In the genomic region with DNA sequence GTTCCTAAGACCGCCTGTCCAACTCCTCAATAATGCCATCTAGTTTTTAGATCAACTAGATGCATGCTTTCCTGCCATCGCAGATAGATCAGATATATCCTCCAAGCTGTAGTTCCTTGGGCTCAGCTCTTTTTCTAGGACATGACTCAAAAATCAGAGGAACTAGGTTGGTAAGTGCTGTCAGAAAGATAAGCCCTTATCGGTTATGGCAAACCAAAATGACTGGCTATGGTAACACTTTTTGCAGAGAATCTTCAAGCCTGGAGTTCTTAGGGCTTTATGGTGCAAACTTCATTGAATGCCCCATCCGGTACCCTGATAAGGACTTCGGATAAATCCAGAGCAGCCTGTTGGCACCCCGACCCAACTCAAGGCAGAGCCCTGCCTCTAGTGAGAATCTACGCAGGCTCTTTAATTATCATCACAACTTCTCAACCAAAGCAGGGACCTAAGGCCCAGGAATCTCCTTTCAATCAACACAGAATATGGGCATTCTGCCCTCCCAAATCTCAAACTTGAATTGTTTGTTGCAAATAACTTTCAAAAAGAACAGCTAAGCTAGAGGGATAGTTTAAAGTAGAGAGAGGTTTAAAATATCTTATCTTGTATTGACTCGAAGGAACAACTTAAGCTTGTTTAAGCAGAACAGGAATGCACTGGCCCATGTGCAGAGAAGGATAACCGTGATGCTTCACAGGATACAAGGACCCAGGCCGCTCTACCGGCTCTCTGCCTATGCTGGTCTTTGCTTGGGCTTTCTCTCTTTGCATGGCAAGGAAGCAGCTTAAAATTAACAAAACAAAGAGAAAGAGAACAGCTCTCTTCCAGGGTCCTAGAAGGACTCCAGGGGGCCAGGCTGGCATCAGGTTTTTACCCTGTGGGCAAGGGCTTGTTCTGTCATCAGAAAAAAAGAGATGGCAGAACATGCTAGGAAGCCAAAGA, we compare ENCODE assay signal across 30 cellular contexts. TPM values are rescaled to one million over a fixed set of nuclear protein-coding genes. Genes with fewer than 3 reads are reported as not detected.
A peak's percentile ranks its signal among the peaks of the same experiment; 100 is the strongest.
DNase-seq lines count a peak whose midpoint lies in the region; ATAC-seq and TF ChIP-seq lines count a peak whose summit lies in the region.
"Had no signal": no experiment of that assay in that cellular context is flagged by ENCODE, and none has a peak within 500 bp of the region (broad histone marks: within the 10 kb centered on the region; RNA-seq: fewer than 3 reads in every experiment).

No MANE protein-coding gene starts in this region.

- no peaks in the 10 kb centered on the region for H4K20me1 ChIP-seq in osteoblast (ENCODE audit: insufficient read depth, low read length)

- H3K27me3 ChIP-seq in NT2/D1 (ENCODE audit: insufficient read depth, insufficient read length) (peaks cover 14% of the 10 kb centered on the region), endodermal cell (ENCODE audit: control insufficient read depth, insufficient read depth, low read length, poor library complexity, severe bottlenecking) (peaks cover 17% of the 10 kb centered on the region), osteoblast (ENCODE audit: insufficient read depth, low read length) (peaks cover 12% of the 10 kb centered on the region), breast epithelium (peaks cover 0 to 13% of the 10 kb centered on the region in 2 donors)

- H3K9me3 Mint-ChIP-seq in endodermal cell = no peaks in the 10 kb centered on the region
- H3K9me3 Mint-ChIP-seq: CD8-positive, alpha-beta memory T cell had no signal

- peaks cover 20% of the 10 kb centered on the region for H3K27me3 Mint-ChIP-seq in endodermal cell (ENCODE audit: insufficient read depth)

- H3K36me3 ChIP-seq in NT2/D1 (ENCODE audit: insufficient read depth, insufficient read length, low read length) (no peaks in the 10 kb centered on the region), endodermal cell (ENCODE audit: control insufficient read depth, insufficient read depth, low read length) (peaks cover 21% of the 10 kb centered on the region), osteoblast (ENCODE audit: insufficient read depth, low read length) (peaks cover under 1% of the 10 kb centered on the region), breast epithelium (no peaks in the 10 kb centered on the region)
- H3K36me3 ChIP-seq: adrenal gland, esophagus squamous epithelium, gastroesophageal sphincter, neutrophil had no signal

- H3K4me1 Mint-ChIP-seq in endodermal cell = peaks cover 53% of the 10 kb centered on the region

- 54 to 63% methylated on average over 8 to 11 of the region's 11 CpGs for WGBS in endodermal cell (ENCODE audit: insufficient coverage in 1 of 2, insufficient read length in 1 of 2), 2 experiments

- TF ChIP-seq CTCF in endodermal cell (conservative IDR thresholded peaks at IDR 0.05) (no peak), osteoblast (IDR thresholded peaks at IDR 0.05; ENCODE audit: extremely low read depth, low read depth, low read length) (no peak), breast epithelium (IDR thresholded peaks at IDR 0.05) (no peak)

- no peak overlapping the region for H3K27ac ChIP-seq in endodermal cell (ENCODE audit: low read depth, low read length)
- H3K27ac ChIP-seq in osteoblast (ENCODE audit: low read depth, low read length) = peak overlapping the region; percentile 69
- no peak overlapping the region for H3K27ac ChIP-seq in breast epithelium
- H3K27ac ChIP-seq: A549, adrenal gland, gastroesophageal sphincter, neutrophil, psoas muscle had no signal

- H3K4me3 ChIP-seq in NT2/D1 (ENCODE audit: insufficient read length, low read depth) (no peak overlapping the region), endodermal cell (ENCODE audit: low read length) (peak overlapping the region; percentile 74), osteoblast (ENCODE audit: insufficient read depth, low read length) (no peak overlapping the region), breast epithelium (no peak overlapping the region)
- H3K4me3 ChIP-seq: A549, adrenal gland, esophagus squamous epithelium, gastroesophageal sphincter, lung, psoas muscle had no signal

- no peak overlapping the region for H3K4me2 ChIP-seq in osteoblast (ENCODE audit: insufficient read depth, low read length)
- H3K4me2 ChIP-seq: A549 had no signal

- TF ChIP-seq POLR2A in breast epithelium (IDR thresholded peaks at IDR 0.05) = no peak

- no peak overlapping the region for H2AFZ ChIP-seq in osteoblast (ENCODE audit: low read length)

- intact Hi-C loops in breast epithelium (cut with DNase I; ENCODE audit: low total_unique reads) = no loop called here

- H3K27ac Mint-ChIP-seq in endodermal cell = peak overlapping the region; percentile 18
- H3K27ac Mint-ChIP-seq: B cell; CD8-positive, alpha-beta memory T cell had no signal

- no peaks in the 10 kb centered on the region; the same call in 1 of the 2 replicates for H3K9me3 ChIP-seq in NT2/D1 (ENCODE audit: insufficient read depth, low read length)
- H3K9me3 ChIP-seq in endodermal cell (ENCODE audit: control insufficient read depth, low read length) = no peaks in the 10 kb centered on the region
- no peaks in the 10 kb centered on the region for H3K9me3 ChIP-seq in osteoblast (ENCODE audit: low read depth, low read length)
- no peaks in the 10 kb centered on the region for H3K9me3 ChIP-seq in breast epithelium
- H3K9me3 ChIP-seq: A549, adrenal gland, esophagus squamous epithelium, gastroesophageal sphincter, neutrophil, psoas muscle had no signal

- peaks cover 11% of the 10 kb centered on the region for H3K79me2 ChIP-seq in osteoblast (ENCODE audit: insufficient read depth, low read length)

- H3K4me3 Mint-ChIP-seq in endodermal cell = peak overlapping the region; percentile 99
- H3K4me3 Mint-ChIP-seq: B cell; CD8-positive, alpha-beta memory T cell had no signal

- no peak for ATAC-seq in GM21619 (IDR thresholded peaks at IDR 0.05; ENCODE audit: unreplicated experiment)
- ATAC-seq: A549, gastroesophageal sphincter, HepG2, psoas muscle had no signal

- no peak overlapping the region for H3K9ac ChIP-seq in NT2/D1 (ENCODE audit: insufficient read length, low read depth)
- H3K9ac ChIP-seq in endodermal cell (ENCODE audit: extremely low read depth, low read length, poor library complexity, severe bottlenecking) = no peak overlapping the region

- peaks cover 37% of the 10 kb centered on the region for H3K36me3 Mint-ChIP-seq in endodermal cell (ENCODE audit: low read depth)
- H3K36me3 Mint-ChIP-seq: brain; CD8-positive, alpha-beta memory T cell had no signal

- DNase-seq in GF-D8 (lab: John Stamatoyannopoulos, UW) (peak; percentile 47), NT2/D1 (ENCODE audit: low read depth, low spot score) (peak; percentile 51), endodermal cell (peak; percentile 76), osteoblast (ENCODE audit: insufficient read length, low spot score, missing footprints) (peak; percentile 37), breast epithelium (ENCODE audit: low spot score in 2 of 2) (no peak), NCI-H2196 (lab: John Stamatoyannopoulos, UW; ENCODE audit: unreplicated experiment) (no peak), T1000 (lab: John Stamatoyannopoulos, UW) (no peak)
- DNase-seq: activated CD4-positive, alpha-beta T cell treated with anti-CD3 and anti-CD28 coated beads for 4 hours; activated naive CD4-positive, alpha-beta T cell treated with Interleukin-2 at 50 U/mL for 16 hours; activated T-cell treated with anti-CD3 and anti-CD28 coated beads, Interleukin-2, amount 50 U/mL, for 48 hours; adrenal gland; CD8-positive, alpha-beta memory T cell; effector CD8-positive, alpha-beta T cell; esophagus squamous epithelium; GOT3; NCI-H1048; NCI-H1694 treated with DMSO at 0.1 percent for 48 hours; NCI-H748 treated with DMSO at 0.1 percent for 48 hours; psoas muscle; Right ventricle myocardium superior; stimulated activated CD8-positive, alpha-beta memory T cell treated with anti-CD3 and anti-CD28 coated beads, Interleukin-4, amount 100 ng/mL, for 48 hours; SW 1271 had no signal

- H3K4me1 ChIP-seq in NT2/D1 (ENCODE audit: insufficient read depth, insufficient read length) = peaks cover 2% of the 10 kb centered on the region
- H3K4me1 ChIP-seq in endodermal cell (ENCODE audit: control insufficient read depth, insufficient read depth, low read length) = no peaks in the 10 kb centered on the region
- H3K4me1 ChIP-seq in osteoblast (ENCODE audit: insufficient read depth, low read length) = peaks cover 22% of the 10 kb centered on the region
- H3K4me1 ChIP-seq in breast epithelium = peaks cover 0 to 3% of the 10 kb centered on the region in 2 donors

RNA-seq across cellular contexts. Expression of gene CYP1B1, which starts 3.4 kb away (rescaled TPM):
- total RNA-seq in endodermal cell (1 to 10 TPM; 4.8 to 6.3 TPM), osteoblast (827 and 849 TPM in 2 replicates), breast epithelium (100 to 1,000 TPM in 1 of 3 donors, 10 to 100 TPM in 2; 32.9 to 166 (median 39.0) TPM)
- polyA plus RNA-seq in endodermal cell (2013, experiment 1 of 2) = 2.1 TPM
- 3.1 TPM for polyA plus RNA-seq in endodermal cell (2013, experiment 2 of 2)
- total RNA-seq: HepG2 had no signal
- polyA plus RNA-seq: CD8-positive, alpha-beta memory T cell; HepG2 had no signal

Comparison
In these comparisons a context has a peak if more than half of its experiments do, and no peak if none do; other contexts are left out.
1. DNase-seq: peak in GF-D8 (single experiment), NT2/D1 (single experiment), endodermal cell (single experiment) and osteoblast (single experiment); none in breast epithelium (0 of 2), NCI-H2196 (single experiment) and T1000 (single experiment).